Comparison of ENCODE assay signal across 17 cellular contexts in genomic region chr9:27118916-27119315, GRCh38. TPM values are rescaled to one million over a fixed set of nuclear protein-coding genes. Genes with fewer than 3 reads are reported as not detected.
DNase-seq lines count a peak whose midpoint lies in the region; FAIRE-seq and TF ChIP-seq lines count a peak whose summit lies in the region.
"Had no signal": no experiment of that assay in that cellular context is flagged by ENCODE, and none has a peak within 500 bp of the region (broad histone marks: within the 10 kb centered on the region; RNA-seq: fewer than 3 reads in every experiment).

No MANE protein-coding gene starts in this region.

- H3K27ac Mint-ChIP-seq in osteocyte (ENCODE audit: unreplicated experiment) = peak overlapping the region; percentile 83
- H3K27ac Mint-ChIP-seq: activated T-helper 2 cell treated with anti-CD3 and anti-CD28 coated beads, Interferon-gamma antibody, Interleukin-2, Interleukin-4, amounts not matched to agents 10 μg/mL and 5 μg/mL and 100 μg/mL, durations not matched to agents 14 hours and 24 hours and 36 hours; immature natural killer cell had no signal

- no peaks in the 10 kb centered on the region for H3K9me3 Mint-ChIP-seq in osteocyte (ENCODE audit: unreplicated experiment)
- H3K9me3 Mint-ChIP-seq: activated T-helper 2 cell treated with anti-CD3 and anti-CD28 coated beads, Interferon-gamma antibody, Interleukin-2, Interleukin-4, amounts not matched to agents 10 μg/mL and 5 μg/mL and 100 μg/mL, durations not matched to agents 14 hours and 24 hours and 36 hours had no signal

- peaks cover 32% of the 10 kb centered on the region for H3K4me1 ChIP-seq in endothelial cell of umbilical vein (ENCODE audit: control insufficient read depth, extremely low read depth, insufficient read depth, low read length)

- peaks cover 31% of the 10 kb centered on the region for H3K4me1 Mint-ChIP-seq in osteocyte (ENCODE audit: unreplicated experiment)
- H3K4me1 Mint-ChIP-seq: immature natural killer cell had no signal

- POLR2A ChIA-PET in RWPE1 (lab: Yijun Ruan, JAX; ENCODE audit: low non-redundant PET) = no interaction called here
- POLR2A ChIA-PET in endothelial cell of umbilical vein (lab: Charles Lee) = interaction anchor here (1.1 kb wide), 1 partner anchor 10 kb away, joined by 3 read pairs; the partner anchor contains the start of gene TEK

- BruUV-seq in endothelial cell of umbilical vein (replicated peaks; lab: Mats Ljungman, UMichigan) = no TSS peak

- H3K36me3 ChIP-seq in endothelial cell of umbilical vein (ENCODE audit: control insufficient read depth in 2 of 2, extremely low read depth in 1 of 2, insufficient read depth in 2 of 2, low read length in 2 of 2) = no peaks in the 10 kb centered on the region

- intact Hi-C loops in endothelial cell of umbilical vein (cut with micrococcal nuclease) = loop anchor here (1.0 to 5.0 kb wide), 4 partner anchors 66 to 227 kb away; partner anchors contain the start of genes CAAP1 and PLAA

- no peaks in the 10 kb centered on the region for H4K20me1 ChIP-seq in endothelial cell of umbilical vein (replicated peaks; ENCODE audit: control insufficient read depth, extremely low read depth, insufficient read depth, low read length)

- peak overlapping the region; percentile 67 for H3K4me2 ChIP-seq in endothelial cell of umbilical vein (ENCODE audit: insufficient read depth, low read length)

- peak overlapping the region; percentile 74 for H3K9ac ChIP-seq in endothelial cell of umbilical vein (replicated peaks; ENCODE audit: extremely low read depth, insufficient read depth, low read length)

- no peaks in the 10 kb centered on the region for H3K9me1 ChIP-seq in endothelial cell of umbilical vein (replicated peaks; ENCODE audit: control insufficient read depth, extremely low read depth, insufficient read depth, low read length)

- no peaks in the 10 kb centered on the region for H3K27me3 ChIP-seq in endothelial cell of umbilical vein (ENCODE audit: control insufficient read depth in 2 of 2, insufficient read depth in 2 of 2, low read length in 2 of 2)

- H2AFZ ChIP-seq in endothelial cell of umbilical vein (ENCODE audit: low read depth, low read length) = peak overlapping the region; percentile 32

- CTCF ChIA-PET in RWPE1 (lab: Yijun Ruan, JAX) (no interaction called here), endothelial cell of umbilical vein (lab: Charles Lee) (interaction anchor here (0.5 to 2.3 kb wide), 5 partner anchors 24 to 86 kb away, joined by 3 to 11 read pairs (median 3); no protein-coding TSS in a partner anchor)

- H3K79me2 ChIP-seq in endothelial cell of umbilical vein (ENCODE audit: control insufficient read depth, insufficient read depth, low read length) = peaks cover 44% of the 10 kb centered on the region

- no peak overlapping the region for H3K4me3 Mint-ChIP-seq in osteocyte (ENCODE audit: unreplicated experiment)
- H3K4me3 Mint-ChIP-seq: immature natural killer cell had no signal

- peak; percentile 90 for FAIRE-seq in endothelial cell of umbilical vein (lab: Jason Lieb, UNC)
- FAIRE-seq: frontal cortex had no signal

- DNase-seq in EH (ENCODE audit: low read depth) (peak; percentile 73), RWPE1 (ENCODE audit: low spot score) (no peak), endothelial cell of umbilical vein (ENCODE audit: low read depth, low spot score) (peak; percentile 72), osteocyte (ENCODE audit: extremely low spot score, unreplicated experiment) (no peak), NCI-H69 (lab: John Stamatoyannopoulos, UW) (no peak), NCI-H2227 (lab: John Stamatoyannopoulos, UW; ENCODE audit: unreplicated experiment) (no peak), NCI-H510A treated with DMSO at 0.1 percent for 48 hours (lab: John Stamatoyannopoulos, UW) (no peak), NCI-H524 treated with DMSO at 0.1 percent for 48 hours (lab: John Stamatoyannopoulos, UW) (no peak)
- DNase-seq: activated CD4-positive, alpha-beta T cell treated with anti-CD3 and anti-CD28 coated beads, Interleukin-2, amount 50 U/mL, for 48 hours; C1 segment of cervical spinal cord; immature natural killer cell; Kasumi-1; posterior cingulate gyrus; substantia nigra had no signal

- TF ChIP-seq POLR2A in endothelial cell of umbilical vein (IDR thresholded peaks at IDR 0.05; ENCODE audit: low read depth, low read length) = no peak

- H3K4me3 ChIP-seq in endothelial cell of umbilical vein (replicated peaks in 1 of 3; ENCODE audit: insufficient read depth in 1 of 3, low read depth in 1 of 3, low read length in 3 of 3) = peak overlapping the region in 1 of 3 experiments; percentile 7

- dilution Hi-C loops in endothelial cell of umbilical vein (cut with MboI; ENCODE audit: extremely low pct_ligation_motif_present, low sequenced_read_pairs) = no loop called here

- H3K27ac ChIP-seq in RWPE1 (peak overlapping the region; percentile 79), endothelial cell of umbilical vein (ENCODE audit: insufficient read depth, low read depth, low read length) (peak overlapping the region; percentile 95)

- no peaks in the 10 kb centered on the region for H3K27me3 Mint-ChIP-seq in osteocyte (ENCODE audit: unreplicated experiment)

- H3K36me3 Mint-ChIP-seq in osteocyte (ENCODE audit: unreplicated experiment) = no peaks in the 10 kb centered on the region

- no peak for TF ChIP-seq CTCF in RWPE1 (conservative IDR thresholded peaks at IDR 0.05; ENCODE audit: low read depth)
- no peak for TF ChIP-seq CTCF in endothelial cell of umbilical vein (IDR thresholded peaks at IDR 0.05; ENCODE audit: extremely low read depth in 1 of 2, insufficient read depth in 1 of 2, low read depth in 1 of 2, low read length in 2 of 2)
- TF ChIP-seq CTCF in osteocyte (IDR thresholded peaks at IDR 0.05) = no peak

- H3K9me3 ChIP-seq in endothelial cell of umbilical vein (replicated peaks; ENCODE audit: control insufficient read depth, insufficient read depth, low read length) = no peaks in the 10 kb centered on the region

TF ChIP-seq in endothelial cell of umbilical vein, 7 proteins besides CTCF, POLR2A, EP300 and RAD21:
- peak; percentile 8 for TF ChIP-seq JUN (IDR thresholded peaks at IDR 0.05; ENCODE audit: borderline replicate concordance, insufficient read depth, insufficient read length, low read depth)
- no peak for TF ChIP-seq MYC (IDR thresholded peaks at IDR 0.05; ENCODE audit: low read depth, low read length)
- TF ChIP-seq POLR2AphosphoS5 (IDR thresholded peaks at IDR 0.05; ENCODE audit: insufficient read depth, low read depth, low read length) = peak; percentile 37
- TF ChIP-seq EZH2 (IDR thresholded peaks at IDR 0.05; ENCODE audit: borderline replicate concordance, low read depth, low read length, severe bottlenecking) = no peak
- TF ChIP-seq GATA2 (IDR thresholded peaks at IDR 0.05; ENCODE audit: insufficient read depth, insufficient read length, low read depth, low read length) = no peak
- no peak for TF ChIP-seq MAX (IDR thresholded peaks at IDR 0.05; ENCODE audit: insufficient read depth, insufficient read length)
- peak; percentile 86 for TF ChIP-seq FOS (IDR thresholded peaks at IDR 0.05; ENCODE audit: borderline replicate concordance, insufficient read depth, low read length)

RNA-seq across cellular contexts. Expression of gene TEK, which starts 9.9 kb away (rescaled TPM):
- 38.9 and 44.1 TPM in 2 replicates for total RNA-seq in endothelial cell of umbilical vein
- 20.4 and 26.9 TPM in 2 replicates for polyA plus RNA-seq in endothelial cell of umbilical vein
- polyA plus RNA-seq in endothelial cell of umbilical vein (2011; cell fraction: cytosol; rRNA removed) = 28.3 and 28.8 TPM in 2 replicates
- polyA plus RNA-seq in endothelial cell of umbilical vein (2011; cell fraction: nucleus; rRNA removed) = 32.0 and 39.6 TPM in 2 replicates
- polyA plus RNA-seq in endothelial cell of umbilical vein (2012) = 52.5 and 53.2 TPM in 2 replicates
- polyA minus RNA-seq in endothelial cell of umbilical vein = 74.8 and 80.9 TPM in 2 replicates
- not detected for polyA minus RNA-seq in endothelial cell of umbilical vein (2011; cell fraction: cytosol; rRNA and poly(A)+ RNA removed)
- polyA minus RNA-seq in endothelial cell of umbilical vein (2011; cell fraction: nucleus; rRNA and poly(A)+ RNA removed) = 37.5 and 52.6 TPM in 2 replicates
- total RNA-seq in osteocyte = 1.3 and 1.6 TPM in 2 replicates
- total RNA-seq: activated T-helper 2 cell treated with anti-CD3 and anti-CD28 coated beads, Interferon-gamma antibody, Interleukin-2, Interleukin-4, amounts not matched to agents 10 μg/mL and 5 μg/mL and 100 μg/mL, durations not matched to agents 14 hours and 24 hours and 36 hours; SK-MEL-5 had no signal
- polyA plus RNA-seq: immature natural killer cell had no signal

Comparison
In these comparisons a context has a peak if more than half of its experiments do, and no peak if none do; other contexts are left out.
1. DNase-seq: peak in EH (single experiment) and endothelial cell of umbilical vein (single experiment); none in RWPE1 (single experiment), osteocyte (single experiment), NCI-H69 (single experiment), NCI-H2227 (single experiment), NCI-H510A treated with DMSO at 0.1 percent for 48 hours (single experiment) and NCI-H524 treated with DMSO at 0.1 percent for 48 hours (single experiment).
2. RNA of gene TEK, which starts 9.9 kb away (total RNA-seq): 38.9 to 44.1 TPM in endothelial cell of umbilical vein; 1.3 to 1.6 TPM in osteocyte; every median in the first group is over 10 times any median in the second.